In genomic region chr9:33076031-33076359, GRCh38 we compare ENCODE assay signal across 8 cellular contexts. TPM values are rescaled to one million over a fixed set of nuclear protein-coding genes. Genes with fewer than 3 reads are reported as not detected.
DNase-seq lines count a peak whose midpoint lies in the region; ATAC-seq and TF ChIP-seq lines count a peak whose summit lies in the region.

No MANE protein-coding gene starts in this region.

- no peak for TF ChIP-seq CTCF in PC-3 (conservative IDR thresholded peaks at IDR 0.05; ENCODE audit: low read depth, low read length)
- TF ChIP-seq CTCF in epithelial cell of esophagus (IDR thresholded peaks at IDR 0.05; ENCODE audit: insufficient read depth, low read depth, low read length, missing control alignments): no peak
- TF ChIP-seq CTCF in neural cell (IDR thresholded peaks at IDR 0.05; ENCODE audit: poor library complexity, severe bottlenecking): no peak

- H3K79me2 ChIP-seq in PC-3 (ENCODE audit: low read length): peaks cover 38% of the 10 kb centered on the region
- H3K79me2 ChIP-seq in neural cell (replicated peaks; ENCODE audit: insufficient read depth, low read length): peaks cover 31% of the 10 kb centered on the region

- BruUV-seq in PC-3 (replicated peaks; lab: Mats Ljungman, UMichigan): TSS peak; percentile 77

- H2AFZ ChIP-seq in PC-3 (ENCODE audit: low read length) (peak overlapping the region; percentile 41), neural cell (ENCODE audit: low read depth, low read length) (peak overlapping the region; percentile 91)

- H3K9ac ChIP-seq in PC-3 (ENCODE audit: low read length) (peak overlapping the region; percentile 97), neural cell (ENCODE audit: low read length) (peak overlapping the region; percentile 94)

- H3K9me3 ChIP-seq in PC-3 (ENCODE audit: low read length) (no peaks in the 10 kb centered on the region), neural cell (ENCODE audit: low read length) (no peaks in the 10 kb centered on the region)

- no peaks in the 10 kb centered on the region for H4K20me1 ChIP-seq in PC-3 (ENCODE audit: low read length)
- H4K20me1 ChIP-seq in neural cell (ENCODE audit: insufficient read depth): no peaks in the 10 kb centered on the region

- H3K4me2 ChIP-seq in PC-3 (ENCODE audit: low read length): peak overlapping the region; percentile 95
- peak overlapping the region; percentile 92 for H3K4me2 ChIP-seq in neural cell (ENCODE audit: low read length)

- TF ChIP-seq EP300 in neural cell (conservative IDR thresholded peaks at IDR 0.05; ENCODE audit: poor library complexity, severe bottlenecking): no peak

- no peaks in the 10 kb centered on the region for H3K9me2 ChIP-seq in PC-3 (replicated peaks; ENCODE audit: low read length)
- H3K9me2 ChIP-seq in neural cell (ENCODE audit: insufficient read depth, low read length): no peaks in the 10 kb centered on the region

- H3K27ac ChIP-seq in PC-3 (ENCODE audit: low read length) (peak overlapping the region; percentile 31), neural cell (ENCODE audit: low read length) (peak overlapping the region; percentile 88)

- H3K4me3 ChIP-seq in PC-3 (ENCODE audit: low read length) (peak overlapping the region; percentile 91), epithelial cell of esophagus (ENCODE audit: low read length) (peak overlapping the region; percentile 93), neural cell (ENCODE audit: low read length) (peak overlapping the region; percentile 78)

- POLR2A ChIA-PET in PC-3 (lab: Charles Lee; ENCODE audit: unreplicated experiment): interaction anchor here (0.8 kb wide), 1 partner anchor 15 kb away, joined by 5 read pairs; no protein-coding TSS in a partner anchor

- DNase-seq in PC-3 (no peak), epithelial cell of esophagus (ENCODE audit: low read depth) (peak; percentile 29), LoVo (ENCODE audit: low spot score) (no peak)

- H3K4me1 ChIP-seq in PC-3 (ENCODE audit: insufficient read depth, low read length): peaks cover 7% of the 10 kb centered on the region

- CTCF ChIA-PET in PC-3 (lab: Charles Lee): interaction anchor here (0.5 kb wide), 1 partner anchor 12 kb away, joined by 4 read pairs; no protein-coding TSS in a partner anchor

- peak; percentile 1 for ATAC-seq in GM21528 (IDR thresholded peaks at IDR 0.05; ENCODE audit: low FRiP score, unreplicated experiment)
- ATAC-seq in PC-3: peak; percentile 16
- ATAC-seq in HG02678 (IDR thresholded peaks at IDR 0.05; ENCODE audit: unreplicated experiment): no peak
- ATAC-seq in HG02623 (IDR thresholded peaks at IDR 0.05; ENCODE audit: unreplicated experiment): no peak
- no peak for ATAC-seq in GM21717 (IDR thresholded peaks at IDR 0.05; ENCODE audit: unreplicated experiment)

- H3K36me3 ChIP-seq in PC-3 (ENCODE audit: low read depth, low read length) (peaks cover 11% of the 10 kb centered on the region; the same call in 1 of the 2 replicates), neural cell (ENCODE audit: insufficient read depth, low read length) (no peaks in the 10 kb centered on the region)

- intact Hi-C loops in PC-3 (cut with micrococcal nuclease): no loop called here

- no peak for TF ChIP-seq RAD21 in neural cell (conservative IDR thresholded peaks at IDR 0.05)

- no peaks in the 10 kb centered on the region for H3K27me3 ChIP-seq in PC-3 (ENCODE audit: low read length)
- H3K27me3 ChIP-seq in neural cell (ENCODE audit: insufficient read depth, low read depth, low read length): no peaks in the 10 kb centered on the region

- H3F3A ChIP-seq in PC-3 (ENCODE audit: low read length, unreplicated experiment): no peaks in the 10 kb centered on the region
- H3F3A ChIP-seq in neural cell (ENCODE audit: insufficient read depth, low read length, poor library complexity, severe bottlenecking): no peaks in the 10 kb centered on the region

TF ChIP-seq in neural cell, 6 proteins besides CTCF, POLR2A, EP300 and RAD21:
- no peak for TF ChIP-seq TAF1 (IDR thresholded peaks at IDR 0.05; ENCODE audit: low read depth)
- no peak for TF ChIP-seq POLR2AphosphoS5 (IDR thresholded peaks at IDR 0.05)
- TF ChIP-seq SMC3 (conservative IDR thresholded peaks at IDR 0.05; ENCODE audit: poor library complexity): no peak
- TF ChIP-seq REST (IDR thresholded peaks at IDR 0.05; ENCODE audit: borderline replicate concordance): no peak
- no peak for TF ChIP-seq MXI1 (conservative IDR thresholded peaks at IDR 0.05; ENCODE audit: poor library complexity, severe bottlenecking)
- TF ChIP-seq EZH2 (IDR thresholded peaks at IDR 0.05; ENCODE audit: borderline replicate concordance, insufficient read depth, low read length, poor library complexity, severe bottlenecking): no peak

RNA-seq across cellular contexts. Expression of gene SMU1, which starts 0.5 kb away (rescaled TPM):
- 17.4 and 17.6 TPM in 2 replicates for total RNA-seq in PC-3 (2014; rRNA removed)
- 25.4 and 27.4 TPM in 2 replicates for polyA plus RNA-seq in neural cell
- 44.1 and 44.9 TPM in 2 replicates for polyA minus RNA-seq in neural cell

RNA-seq across cellular contexts. Expression of gene DNAJA1, which starts 50.9 kb away (rescaled TPM):
- total RNA-seq in PC-3 (2014; rRNA removed): 109 and 114 TPM in 2 replicates
- 470 and 547 TPM in 2 replicates for polyA plus RNA-seq in neural cell
- 343 and 370 TPM in 2 replicates for polyA minus RNA-seq in neural cell

Comparison
In these comparisons a context has a peak if more than half of its experiments do, and no peak if none do; other contexts are left out.
1. ATAC-seq: peak in GM21528 (single experiment) and PC-3 (single experiment); none in HG02678 (single experiment), HG02623 (single experiment) and GM21717 (single experiment).
2. Peak in every context shown above with its lines, with median percentiles within 50 percentile points of each other: H3K4me3 ChIP-seq.